Comparison of ENCODE assay signal across 1 cellular context in genomic region chr15:80081390-80081789, GRCh38.
A peak's percentile ranks its signal among the peaks of the same experiment; 100 is the strongest.
TF ChIP-seq lines count a peak whose summit lies in the region.

No MANE protein-coding gene starts in this region.

TF ChIP-seq in K562, 482 proteins besides CTCF, POLR2A, EP300 and RAD21 (continued from another document):
- TF ChIP-seq CREM (IDR thresholded peaks at IDR 0.05; ENCODE audit: low read depth) (peak; percentile 65), CHAMP1 (IDR thresholded peaks at IDR 0.05) (peak; percentile 62; the same call in 1 of the 2 replicates), MYBL2 (IDR thresholded peaks at IDR 0.05; ENCODE audit: low read depth) (peak; percentile 82), MYBL2 (CRISPR knock-in tag; IDR thresholded peaks at IDR 0.05; ENCODE audit: borderline replicate concordance) (no peak), MEIS2 (IDR thresholded peaks at IDR 0.05; ENCODE audit: partially characterized antibody) (peak; percentile 8), CC2D1A (IDR thresholded peaks at IDR 0.05) (peak; percentile 86), MYC (IDR thresholded peaks at IDR 0.05; ENCODE audit: low read depth, low read length) (no peak), MYC (CRISPR knock-in tag; IDR thresholded peaks at IDR 0.05; ENCODE audit: borderline replicate concordance, low read depth) (no peak), ZNF551 (CRISPR knock-in tag; IDR thresholded peaks at IDR 0.05) (no peak), ZBTB40 (IDR thresholded peaks at IDR 0.05) (peak; percentile 70), ZBTB40 (CRISPR knock-in tag; IDR thresholded peaks at IDR 0.05) (no peak)
